ENCODE assay signal across 9 cellular contexts in the genomic region with DNA sequence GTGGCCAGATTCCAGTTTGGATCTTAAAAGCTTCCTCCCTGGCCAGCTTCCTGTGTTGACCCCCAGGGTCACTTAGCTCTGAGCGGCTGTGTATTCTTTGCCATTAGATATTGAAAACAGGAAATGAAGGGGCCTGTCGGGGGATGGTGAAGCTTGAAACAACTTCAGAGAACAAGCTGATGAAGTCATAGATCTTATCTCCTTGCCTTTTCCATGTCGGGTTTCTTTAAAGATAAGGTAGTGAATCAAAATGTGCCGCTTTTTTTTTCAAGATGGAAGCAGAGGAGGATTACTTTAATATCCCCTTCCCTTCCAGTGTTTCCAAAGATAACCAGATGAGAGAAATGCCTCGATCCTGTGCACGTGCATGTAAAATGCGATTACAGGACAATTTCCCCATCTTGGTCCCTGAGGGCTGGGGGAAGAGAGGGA.
DNase-seq lines count a peak whose midpoint lies in the region; ATAC-seq and TF ChIP-seq lines count a peak whose summit lies in the region.
"Had no signal": no experiment of that assay in that cellular context is flagged by ENCODE, and none has a peak within 500 bp of the region (broad histone marks: within the 10 kb centered on the region; RNA-seq: fewer than 3 reads in every experiment).

No MANE protein-coding gene starts in this region.

- peaks cover 73% of the 10 kb centered on the region for H3K27me3 Mint-ChIP-seq in MCF 10A (ENCODE audit: insufficient read depth, unreplicated experiment)

- H3K36me3 Mint-ChIP-seq in MCF 10A (ENCODE audit: insufficient read depth, unreplicated experiment): no peaks in the 10 kb centered on the region

- DNase-seq in breast epithelium (ENCODE audit: low spot score in 2 of 2): no peak
- DNase-seq in MCF 10A (ENCODE audit: unreplicated experiment): no peak
- peak; percentile 54 to 59 for DNase-seq in activated T-cell treated with anti-CD3 and anti-CD28 coated beads, Interleukin-2, amount 50 U/mL, for 48 hours
- DNase-seq in iPS-NIHi7 (ENCODE audit: extremely low spot score): peak; percentile 27
- DNase-seq: NCI-H1436 treated with DMSO at 0.1 percent for 48 hours had no signal

- BruUV-seq in MCF 10A (replicated peaks; lab: Mats Ljungman, UMichigan): no TSS peak

- 22% methylated on average over 7 of the region's 7 CpGs for WGBS in thymus

- no peak overlapping the region for H3K4me3 Mint-ChIP-seq in MCF 10A (ENCODE audit: unreplicated experiment)

- peaks cover 0 to 49% of the 10 kb centered on the region in 2 donors for H3K27me3 ChIP-seq in breast epithelium
- no peaks in the 10 kb centered on the region for H3K27me3 ChIP-seq in thymus (ENCODE audit: control insufficient read depth, insufficient read depth)

- no peak for TF ChIP-seq POLR2A in breast epithelium (IDR thresholded peaks at IDR 0.05)

- POLR2A ChIA-PET in MCF 10A (lab: Yijun Ruan, JAX): no interaction called here

- intact Hi-C loops in breast epithelium (cut with DNase I; ENCODE audit: low total_unique reads) (no loop called here), MCF 10A (cut with micrococcal nuclease) (no loop called here)

- CTCF ChIA-PET in MCF 10A (lab: Yijun Ruan, JAX): interaction anchor here (0.7 kb wide), 1 partner anchor 146 kb away, joined by 3 read pairs; no protein-coding TSS in a partner anchor

- H3K36me3 ChIP-seq in breast epithelium (no peaks in the 10 kb centered on the region), thymus (ENCODE audit: control insufficient read depth, insufficient read depth) (no peaks in the 10 kb centered on the region)

- H3K9me3 Mint-ChIP-seq in MCF 10A (ENCODE audit: unreplicated experiment): no peaks in the 10 kb centered on the region

- H3K9me3 ChIP-seq in breast epithelium (no peaks in the 10 kb centered on the region), thymus (ENCODE audit: control insufficient read depth) (no peaks in the 10 kb centered on the region)

- H3K4me1 Mint-ChIP-seq in MCF 10A (ENCODE audit: insufficient read depth, unreplicated experiment): peaks cover 5% of the 10 kb centered on the region

- TF ChIP-seq CTCF in breast epithelium (IDR thresholded peaks at IDR 0.05) (no peak), MCF 10A (IDR thresholded peaks at IDR 0.05; ENCODE audit: unreplicated experiment) (no peak)

- H3K27ac Mint-ChIP-seq in MCF 10A (ENCODE audit: low read depth, unreplicated experiment): no peak overlapping the region

- peak overlapping the region; percentile 19 to 35 for H3K27ac ChIP-seq in breast epithelium
- H3K27ac ChIP-seq in thymus (ENCODE audit: low read depth): peak overlapping the region; percentile 85

- ATAC-seq in HG02884 (IDR thresholded peaks at IDR 0.05; ENCODE audit: unreplicated experiment) (no peak), GM18867 (IDR thresholded peaks at IDR 0.05; ENCODE audit: unreplicated experiment) (no peak), GM19452 (IDR thresholded peaks at IDR 0.05; ENCODE audit: unreplicated experiment) (no peak)

- H3K4me3 ChIP-seq in breast epithelium: no peak overlapping the region
- H3K4me3 ChIP-seq in thymus (ENCODE audit: low read length): no peak overlapping the region

- H3K4me1 ChIP-seq in breast epithelium (no peaks in the 10 kb centered on the region), thymus (ENCODE audit: control insufficient read depth, insufficient read depth, low read length) (peaks cover 22% of the 10 kb centered on the region)

Comparison
In these comparisons a context has a peak if more than half of its experiments do, and no peak if none do; other contexts are left out.
1. DNase-seq: peak in activated T-cell treated with anti-CD3 and anti-CD28 coated beads, Interleukin-2, amount 50 U/mL, for 48 hours (2 of 2) and iPS-NIHi7 (single experiment); none in breast epithelium (0 of 2) and MCF 10A (single experiment).